14 cellular contexts compared by ENCODE assay signal in the genomic region with DNA sequence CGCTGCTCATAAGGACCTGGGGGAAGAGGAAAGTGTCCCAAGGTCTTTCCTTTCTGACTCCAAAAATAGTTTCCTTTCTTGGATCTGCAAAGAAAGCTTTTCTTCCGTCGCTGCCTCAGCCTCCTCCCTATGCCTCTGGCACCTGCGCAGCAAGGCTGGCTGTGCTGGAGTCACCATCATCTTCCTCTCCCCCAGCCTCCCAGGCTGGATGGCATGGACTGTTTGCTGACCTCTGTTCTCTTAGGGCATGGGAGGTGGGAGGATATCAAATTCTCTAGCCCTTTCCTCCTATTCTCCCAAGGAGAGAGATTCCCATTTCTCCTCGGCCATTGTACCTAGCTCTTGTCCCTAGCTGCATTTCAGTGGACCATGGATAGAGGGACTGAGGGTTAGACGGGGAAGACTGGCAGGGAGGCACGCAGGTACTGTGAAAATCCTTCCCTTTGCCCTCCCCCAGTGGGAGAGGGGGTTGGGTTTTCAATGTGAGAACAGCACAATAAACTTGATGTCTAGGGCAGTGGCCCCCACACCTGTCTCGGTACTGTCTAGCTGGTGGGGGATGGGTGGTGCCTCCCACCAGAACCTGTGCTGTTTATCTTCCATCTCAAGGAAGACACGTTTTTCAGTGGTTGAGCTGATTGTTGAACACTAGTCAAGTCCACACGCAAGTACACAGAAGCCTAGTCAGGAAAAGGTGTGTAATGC. TPM values are rescaled to one million over a fixed set of nuclear protein-coding genes. Genes with fewer than 3 reads are reported as not detected.
DNase-seq lines count a peak whose midpoint lies in the region; ATAC-seq, FAIRE-seq and TF ChIP-seq lines count a peak whose summit lies in the region.
"Had no signal": no experiment of that assay in that cellular context is flagged by ENCODE, and none has a peak within 500 bp of the region (broad histone marks: within the 10 kb centered on the region; RNA-seq: fewer than 3 reads in every experiment).

No MANE protein-coding gene starts in this region.

- H3K27me3 ChIP-seq in SK-N-SH (ENCODE audit: insufficient read depth), result no peaks in the 10 kb centered on the region
- no peaks in the 10 kb centered on the region for H3K27me3 ChIP-seq in Loucy (ENCODE audit: insufficient read depth, low read length, poor library complexity, severe bottlenecking)
- H3K27me3 ChIP-seq in astrocyte (ENCODE audit: insufficient read depth, low read length), result no peaks in the 10 kb centered on the region
- H3K27me3 ChIP-seq in parathyroid adenoma (ENCODE audit: control insufficient read depth, insufficient read depth, low read length), result no peaks in the 10 kb centered on the region
- H3K27me3 ChIP-seq in GM23248 (replicated peaks; ENCODE audit: insufficient read depth), result no peaks in the 10 kb centered on the region
- H3K27me3 ChIP-seq: heart right ventricle had no signal

- H3K4me3 ChIP-seq in SK-N-SH (ENCODE audit: low read depth in 2 of 2, low read length in 1 of 2), result no peak overlapping the region
- peak overlapping the region; percentile 85 for H3K4me3 ChIP-seq in Loucy (ENCODE audit: low read length, poor library complexity, severe bottlenecking)
- H3K4me3 ChIP-seq in astrocyte (ENCODE audit: insufficient read depth, low read depth, low read length), result no peak overlapping the region
- no peak overlapping the region for H3K4me3 ChIP-seq in parathyroid adenoma (ENCODE audit: low read depth, low read length)
- no peak overlapping the region for H3K4me3 ChIP-seq in GM23248

- TF ChIP-seq EP300 in SK-N-SH (IDR thresholded peaks at IDR 0.05; ENCODE audit: borderline replicate concordance in 1 of 2, low read depth in 1 of 2, low read length in 1 of 2), result no peak

- H3K36me3 ChIP-seq in SK-N-SH (replicated peaks in 1 of 2; ENCODE audit: control insufficient read depth in 1 of 2, insufficient read depth in 2 of 2, low read length in 1 of 2), result peaks cover 41 to 43% of the 10 kb centered on the region in 2 experiments
- peaks cover 33% of the 10 kb centered on the region; the same call in 1 of the 2 replicates for H3K36me3 ChIP-seq in Loucy (ENCODE audit: insufficient read depth, low read length)
- H3K36me3 ChIP-seq in astrocyte (ENCODE audit: insufficient read depth, low read length), result peaks cover 22% of the 10 kb centered on the region
- no peaks in the 10 kb centered on the region for H3K36me3 ChIP-seq in parathyroid adenoma (ENCODE audit: control insufficient read depth, insufficient read depth, low read length)
- peaks cover 3% of the 10 kb centered on the region; the same call in 1 of the 2 replicates for H3K36me3 ChIP-seq in GM23248 (ENCODE audit: low read depth)

- no peak for ATAC-seq in SK-N-SH treated with all-trans-retinoic acid at 6 μM for 48 hours
- no peak for ATAC-seq in HG03025 (IDR thresholded peaks at IDR 0.05; ENCODE audit: low FRiP score, unreplicated experiment)
- no peak for ATAC-seq in GM18873 (IDR thresholded peaks at IDR 0.05; ENCODE audit: low FRiP score, unreplicated experiment)
- ATAC-seq: heart right ventricle had no signal

- no peak for FAIRE-seq in astrocyte (lab: Jason Lieb, UNC)
- FAIRE-seq: A204.1 had no signal

- H3K4me3 Mint-ChIP-seq in astrocyte (ENCODE audit: unreplicated experiment), result peak overlapping the region; percentile 91

- H3K27ac ChIP-seq in SK-N-SH (ENCODE audit: low read depth in 2 of 2, low read length in 1 of 2) (peak overlapping the region; percentile 2 to 99; a peak in 2 of 4 replicates), astrocyte (ENCODE audit: low read depth, low read length) (no peak overlapping the region), parathyroid adenoma (peak overlapping the region; percentile 31), GM23248 (no peak overlapping the region)

- no peak for TF ChIP-seq RAD21 in SK-N-SH (IDR thresholded peaks at IDR 0.05; ENCODE audit: low read length)

- peaks cover 23 to 47% of the 10 kb centered on the region in 2 experiments; a peak in 3 of 4 replicates for H3K4me1 ChIP-seq in SK-N-SH (ENCODE audit: control insufficient read depth in 1 of 2, insufficient read depth in 2 of 2, low read depth in 1 of 2, low read length in 1 of 2)
- peaks cover 49% of the 10 kb centered on the region for H3K4me1 ChIP-seq in Loucy (ENCODE audit: insufficient read depth, low read length, poor library complexity, severe bottlenecking)
- H3K4me1 ChIP-seq in astrocyte (ENCODE audit: insufficient read depth, low read length), result peaks cover 19% of the 10 kb centered on the region
- H3K4me1 ChIP-seq in parathyroid adenoma, result peaks cover 32% of the 10 kb centered on the region
- peaks cover 19% of the 10 kb centered on the region; the same call in 1 of the 2 replicates for H3K4me1 ChIP-seq in GM23248 (ENCODE audit: insufficient read depth)

- H3K36me3 Mint-ChIP-seq in astrocyte (ENCODE audit: low read depth, unreplicated experiment), result peaks cover 10% of the 10 kb centered on the region

- H3K27ac Mint-ChIP-seq in astrocyte (ENCODE audit: unreplicated experiment), result no peak overlapping the region

- no peaks in the 10 kb centered on the region for H3K9me3 ChIP-seq in SK-N-SH
- H3K9me3 ChIP-seq in Loucy (ENCODE audit: insufficient read depth, low read depth, low read length), result no peaks in the 10 kb centered on the region
- no peaks in the 10 kb centered on the region for H3K9me3 ChIP-seq in astrocyte (ENCODE audit: insufficient read depth, low read depth, low read length)
- no peaks in the 10 kb centered on the region for H3K9me3 ChIP-seq in parathyroid adenoma (ENCODE audit: control insufficient read depth, low read length)
- H3K9me3 ChIP-seq in GM23248 (ENCODE audit: low read depth), result no peaks in the 10 kb centered on the region
- H3K9me3 ChIP-seq: heart right ventricle had no signal

- H3K4me2 ChIP-seq in SK-N-SH, result no peak overlapping the region
- H3K4me2 ChIP-seq in Loucy (ENCODE audit: low read depth, low read length, poor library complexity, severe bottlenecking), result peak overlapping the region; percentile 83
- no peak overlapping the region for H3K4me2 ChIP-seq in astrocyte (ENCODE audit: low read length)
- no peak overlapping the region for H3K4me2 ChIP-seq in parathyroid adenoma (ENCODE audit: low read length)
- no peak overlapping the region for H3K4me2 ChIP-seq in GM23248 (ENCODE audit: unreplicated experiment)

- H3K9me3 Mint-ChIP-seq in astrocyte (ENCODE audit: unreplicated experiment), result no peaks in the 10 kb centered on the region

- in situ Hi-C loops in GM23248 (cut with MboI), result no loop called here

- 93% methylated on average over 10 of the region's 10 CpGs for WGBS in SK-N-SH (ENCODE audit: low lambda C conversion rate)
- 75 to 77% methylated on average over 10 of the region's 10 CpGs for WGBS in GM23248 (ENCODE audit: low coverage in 1 of 2, low lambda C conversion rate in 2 of 2, missing lambda C conversion rate in 2 of 2), 2 experiments

- H3K79me2 ChIP-seq in SK-N-SH (ENCODE audit: insufficient read depth), result peaks cover 63% of the 10 kb centered on the region
- H3K79me2 ChIP-seq in Loucy (ENCODE audit: insufficient read depth, low read length), result peaks cover 66% of the 10 kb centered on the region
- H3K79me2 ChIP-seq in astrocyte (ENCODE audit: insufficient read depth, low read length), result peaks cover 64% of the 10 kb centered on the region
- H3K79me2 ChIP-seq in parathyroid adenoma, result peaks cover 6% of the 10 kb centered on the region
- peaks cover 62% of the 10 kb centered on the region for H3K79me2 ChIP-seq in GM23248 (ENCODE audit: insufficient read depth)

- TF ChIP-seq CTCF in SK-N-SH (IDR thresholded peaks at IDR 0.05) (no peak), Loucy (conservative IDR thresholded peaks at IDR 0.05; ENCODE audit: low read length) (no peak), astrocyte (IDR thresholded peaks at IDR 0.05; ENCODE audit: insufficient read depth, low read depth, low read length) (no peak), parathyroid adenoma (IDR thresholded peaks at IDR 0.05) (no peak)

- H4K20me1 ChIP-seq in SK-N-SH (ENCODE audit: insufficient read depth) (peaks cover 13% of the 10 kb centered on the region), Loucy (ENCODE audit: insufficient read depth, low read length, poor library complexity, severe bottlenecking) (peaks cover 54% of the 10 kb centered on the region), astrocyte (ENCODE audit: insufficient read depth, low read length) (peaks cover 44% of the 10 kb centered on the region), GM23248 (ENCODE audit: insufficient read depth) (no peaks in the 10 kb centered on the region)

- DNase-seq in SK-N-SH (no peak), astrocyte (ENCODE audit: low read depth) (no peak), GM23248 (no peak)
- DNase-seq: effector CD8-positive, alpha-beta T cell; HCEC 1CT; heart right ventricle; NCI-H1105 treated with DMSO at 0.1 percent for 48 hours; NCI-H748 treated with DMSO at 0.1 percent for 48 hours had no signal

- no peaks in the 10 kb centered on the region for H3K27me3 Mint-ChIP-seq in astrocyte (ENCODE audit: low read depth, unreplicated experiment)

- H3K4me1 Mint-ChIP-seq in astrocyte (ENCODE audit: low read depth, unreplicated experiment), result peaks cover 17% of the 10 kb centered on the region

- CTCF ChIA-PET in SK-N-SH (lab: Yijun Ruan, JAX), result interaction anchor here (1.3 to 2.3 kb wide), 3 partner anchors 17 to 50 kb away, joined by 3 to 14 read pairs (median 4); a partner anchor contains a TSS

- POLR2A ChIA-PET in SK-N-SH (lab: Yijun Ruan, JAX), result interaction anchor here (0.8 kb wide), 1 partner anchor 32 kb away, joined by 3 read pairs; no protein-coding TSS in a partner anchor

- peaks cover 35% of the 10 kb centered on the region for H3F3A ChIP-seq in SK-N-SH (replicated peaks; ENCODE audit: insufficient read depth)
- 0 out of 2 replicates have a peak, but pooled peaks cover 6% of the 10 kb centered on the region for H3F3A ChIP-seq in Loucy (ENCODE audit: low read depth)
- H3F3A ChIP-seq in GM23248 (ENCODE audit: insufficient read depth), result peaks cover 33% of the 10 kb centered on the region

- no peak overlapping the region for H2AFZ ChIP-seq in SK-N-SH (ENCODE audit: low read depth)
- no peak overlapping the region for H2AFZ ChIP-seq in Loucy (ENCODE audit: low read length)
- H2AFZ ChIP-seq in astrocyte (ENCODE audit: low read depth, low read length), result no peak overlapping the region
- no peak overlapping the region for H2AFZ ChIP-seq in parathyroid adenoma
- H2AFZ ChIP-seq in GM23248, result no peak overlapping the region

- H3K9me2 ChIP-seq in SK-N-SH (no peaks in the 10 kb centered on the region), Loucy (replicated peaks; ENCODE audit: low read depth, low read length) (no peaks in the 10 kb centered on the region), GM23248 (ENCODE audit: insufficient read depth) (no peaks in the 10 kb centered on the region)

- H3K9ac ChIP-seq in SK-N-SH, result no peak overlapping the region
- H3K9ac ChIP-seq in Loucy (ENCODE audit: low read depth, low read length, poor library complexity, severe bottlenecking), result no peak overlapping the region
- H3K9ac ChIP-seq in astrocyte (ENCODE audit: low read length), result no peak overlapping the region
- H3K9ac ChIP-seq in parathyroid adenoma, result no peak overlapping the region
- no peak overlapping the region for H3K9ac ChIP-seq in GM23248

RNA-seq across cellular contexts. Expression of a gene that starts 2.6 kb away (rescaled TPM):
- polyA plus RNA-seq in SK-N-SH (2012; rRNA removed) (66.9 and 75.9 TPM in 2 replicates), GM23248 (2016; fragmentation: Nextera tagmentation; extraction: Ambion mirVana) (15.7 and 20.0 TPM in 2 replicates)
- polyA plus RNA-seq in SK-N-SH (2012; cell fraction: cytosol; rRNA removed), result 26.7 and 37.5 TPM in 2 replicates
- 280 and 468 TPM in 2 replicates for polyA plus RNA-seq in SK-N-SH (2012; cell fraction: nucleus; rRNA removed)
- 18.5 and 19.7 TPM in 2 replicates for total RNA-seq in astrocyte
- total RNA-seq in GM23248 (2014; rRNA removed; shearing (Covaris generic)), result 11.9 and 15.8 TPM in 2 replicates

RNA-seq across cellular contexts. Expression of a gene that starts 4.1 kb away (rescaled TPM):
- 16.7 and 20.2 TPM in 2 replicates for polyA plus RNA-seq in SK-N-SH (2012; rRNA removed)
- polyA plus RNA-seq in SK-N-SH (2012; cell fraction: cytosol; rRNA removed), result 13.7 and 17.2 TPM in 2 replicates
- 45.2 and 52.4 TPM in 2 replicates for polyA plus RNA-seq in SK-N-SH (2012; cell fraction: nucleus; rRNA removed)
- total RNA-seq in astrocyte, result 20.2 and 20.5 TPM in 2 replicates
- total RNA-seq in GM23248 (2014; rRNA removed; shearing (Covaris generic)), result 24.2 and 27.2 TPM in 2 replicates
- 7.7 and 8.0 TPM in 2 replicates for polyA plus RNA-seq in GM23248 (2016; fragmentation: Nextera tagmentation; extraction: Ambion mirVana)

RNA-seq across cellular contexts. Expression of a gene that starts 5.2 kb away (rescaled TPM):
- polyA plus RNA-seq in SK-N-SH (2012; rRNA removed), result 3.4 and 4.1 TPM in 2 replicates
- polyA plus RNA-seq in SK-N-SH (2012; cell fraction: cytosol; rRNA removed), result 3.1 and 3.5 TPM in 2 replicates
- 10.2 and 15.5 TPM in 2 replicates for polyA plus RNA-seq in SK-N-SH (2012; cell fraction: nucleus; rRNA removed)
- total RNA-seq in astrocyte, result 2.1 and 2.6 TPM in 2 replicates
- 0.89 and 1.9 TPM in 2 replicates for total RNA-seq in GM23248 (2014; rRNA removed; shearing (Covaris generic))
- polyA plus RNA-seq in GM23248 (2016; fragmentation: Nextera tagmentation; extraction: Ambion mirVana), result 3.6 and 4.2 TPM in 2 replicates

RNA-seq across cellular contexts. Expression of a gene that starts 30.3 kb away (rescaled TPM):
- 0.93 and 1.5 TPM in 2 replicates for polyA plus RNA-seq in SK-N-SH (2012; rRNA removed)
- 0.44 and 0.47 TPM in 2 replicates for polyA plus RNA-seq in SK-N-SH (2012; cell fraction: cytosol; rRNA removed)
- 7.2 and 8.4 TPM in 2 replicates for polyA plus RNA-seq in SK-N-SH (2012; cell fraction: nucleus; rRNA removed)
- total RNA-seq in astrocyte, result 2.5 and 2.6 TPM in 2 replicates
- total RNA-seq in GM23248 (2014; rRNA removed; shearing (Covaris generic)), result not detected in 2 replicates
- polyA plus RNA-seq in GM23248 (2016; fragmentation: Nextera tagmentation; extraction: Ambion mirVana), result 0.50 TPM in 1 of 2 replicates, not detected in the other

RNA-seq across cellular contexts. Expression of a gene that starts 45.3 kb away (rescaled TPM):
- polyA plus RNA-seq in SK-N-SH (2012; rRNA removed), result 20.3 and 32.7 TPM in 2 replicates
- polyA plus RNA-seq in SK-N-SH (2012; cell fraction: cytosol; rRNA removed), result 13.4 and 24.0 TPM in 2 replicates
- polyA plus RNA-seq in SK-N-SH (2012; cell fraction: nucleus; rRNA removed), result 45.7 and 64.8 TPM in 2 replicates
- total RNA-seq in astrocyte, result 52.9 and 53.4 TPM in 2 replicates
- 18.6 and 30.7 TPM in 2 replicates for total RNA-seq in GM23248 (2014; rRNA removed; shearing (Covaris generic))
- polyA plus RNA-seq in GM23248 (2016; fragmentation: Nextera tagmentation; extraction: Ambion mirVana), result 19.1 and 20.7 TPM in 2 replicates

Comparison
In these comparisons a context has a peak if more than half of its experiments do, and no peak if none do; other contexts are left out.
1. H3K27ac ChIP-seq: peak in SK-N-SH (2 of 2) and parathyroid adenoma (single experiment); none in astrocyte (single experiment) and GM23248 (single experiment).